In the genomic region with DNA sequence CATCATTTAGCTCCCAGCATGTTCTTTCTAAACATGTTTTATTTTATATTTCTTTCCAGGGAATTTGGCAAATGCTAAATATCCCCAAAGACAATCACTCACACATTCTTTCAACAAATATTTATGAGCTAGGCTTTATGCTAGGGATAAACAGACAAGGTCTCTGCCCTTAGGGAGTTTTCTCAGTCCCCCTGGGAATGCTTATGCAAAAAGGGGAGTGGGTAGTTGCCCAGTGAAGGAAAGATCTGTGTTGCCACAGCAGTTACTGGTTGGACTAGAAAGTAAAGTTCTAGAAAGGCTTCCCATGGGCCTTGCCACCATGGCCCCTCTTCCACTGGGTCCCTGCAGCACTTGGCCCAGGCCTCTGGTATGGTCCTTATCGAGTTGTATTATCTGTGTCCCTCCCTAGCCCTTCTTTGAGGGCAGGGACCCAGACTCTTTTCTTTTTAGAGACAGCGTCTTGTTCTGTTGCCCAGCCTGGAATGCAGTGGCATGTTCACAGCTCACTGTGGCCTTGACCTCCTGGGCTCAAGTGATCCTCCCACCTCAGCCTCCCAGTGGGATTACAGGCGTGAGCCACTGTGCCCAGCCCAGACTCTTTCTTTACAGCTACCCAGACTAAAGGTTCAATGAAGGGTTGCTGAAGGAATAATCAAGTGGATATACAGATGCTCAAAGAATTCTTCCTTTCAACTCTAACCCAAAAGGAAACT, we compare ENCODE assay signal across 22 cellular contexts.
DNase-seq lines count a peak whose midpoint lies in the region; ATAC-seq and TF ChIP-seq lines count a peak whose summit lies in the region.
"Had no signal": no experiment of that assay in that cellular context is flagged by ENCODE, and none has a peak within 500 bp of the region (broad histone marks: within the 10 kb centered on the region; RNA-seq: fewer than 3 reads in every experiment).

No MANE protein-coding gene starts in this region.

- POLR2A ChIA-PET in activated CD4-positive, alpha-beta T cell treated with anti-CD3 and anti-CD28 coated beads, Interleukin-2, amount 10 ng/mL, durations not matched to agents 7 days and 5 days (lab: Charles Lee), result no interaction called here

- no peak for TF ChIP-seq EP300 in transverse colon (IDR thresholded peaks at IDR 0.05; ENCODE audit: low read depth)

- 98% methylated on average over 3 of the region's 3 CpGs; no CpG with 5 or more reads in 1 of the 2 donors for WGBS in transverse colon (ENCODE audit: low coverage in 1 of 2), 2 donors

- H3K4me1 Mint-ChIP-seq in activated CD4-positive, alpha-beta T cell treated with anti-CD3 and anti-CD28 coated beads, Interleukin-2, amount 10 ng/mL, durations not matched to agents 7 days and 5 days, result peaks cover 10% of the 10 kb centered on the region
- peaks cover 19 to 42% (median 25%) of the 10 kb centered on the region in 3 donors for H3K4me1 Mint-ChIP-seq in naive B cell

- peaks cover 10% of the 10 kb centered on the region for H3K36me3 Mint-ChIP-seq in activated CD4-positive, alpha-beta T cell treated with anti-CD3 and anti-CD28 coated beads, Interleukin-2, amount 10 ng/mL, durations not matched to agents 7 days and 5 days (ENCODE audit: low read depth)
- H3K36me3 Mint-ChIP-seq in naive B cell, result peaks cover 6 to 7% of the 10 kb centered on the region in 2 donors

- H3K4me3 Mint-ChIP-seq in activated CD4-positive, alpha-beta T cell treated with anti-CD3 and anti-CD28 coated beads, Interleukin-2, amount 10 ng/mL, durations not matched to agents 7 days and 5 days, result no peak overlapping the region
- H3K4me3 Mint-ChIP-seq in naive B cell, result no peak overlapping the region
- H3K4me3 Mint-ChIP-seq: CD8-positive, alpha-beta T cell had no signal

- peak overlapping the region; percentile 19 for H3K27ac Mint-ChIP-seq in activated CD4-positive, alpha-beta T cell treated with anti-CD3 and anti-CD28 coated beads, Interleukin-2, amount 10 ng/mL, durations not matched to agents 7 days and 5 days
- H3K27ac Mint-ChIP-seq in naive B cell, result peak overlapping the region in 2 of 6 donors; percentile 9 to 38
- H3K27ac Mint-ChIP-seq: CD8-positive, alpha-beta T cell had no signal

- no peak overlapping the region for H3K27ac ChIP-seq in transverse colon
- H3K27ac ChIP-seq: 22Rv1, SJSA1 had no signal

- H3K9me3 Mint-ChIP-seq in activated CD4-positive, alpha-beta T cell treated with anti-CD3 and anti-CD28 coated beads, Interleukin-2, amount 10 ng/mL, durations not matched to agents 7 days and 5 days, result peaks cover 10% of the 10 kb centered on the region
- peaks cover 0 to 14% (median 4%) of the 10 kb centered on the region in 7 donors for H3K9me3 Mint-ChIP-seq in naive B cell
- H3K9me3 Mint-ChIP-seq: CD8-positive, alpha-beta T cell had no signal

- TF ChIP-seq POLR2A in transverse colon (IDR thresholded peaks at IDR 0.05), result no peak

- H3K27me3 Mint-ChIP-seq in activated CD4-positive, alpha-beta T cell treated with anti-CD3 and anti-CD28 coated beads, Interleukin-2, amount 10 ng/mL, durations not matched to agents 7 days and 5 days, result no peaks in the 10 kb centered on the region
- H3K27me3 Mint-ChIP-seq in naive B cell, result no peaks in the 10 kb centered on the region

- peaks cover 5 to 9% of the 10 kb centered on the region in 2 donors for H3K9me3 ChIP-seq in transverse colon

- CTCF ChIA-PET in activated CD4-positive, alpha-beta T cell treated with anti-CD3 and anti-CD28 coated beads, Interleukin-2, amount 10 ng/mL, durations not matched to agents 7 days and 5 days (lab: Charles Lee), result interaction anchor here (1.6 kb wide), 1 partner anchor 15 kb away, joined by 3 read pairs; no protein-coding TSS in a partner anchor

- ATAC-seq in naive B cell (ENCODE audit: low read depth in 2 of 2) (peak; percentile 23 to 27), left colon (no peak)
- ATAC-seq: CD8-positive, alpha-beta T cell; Right ventricle myocardium inferior had no signal

- H3K36me3 ChIP-seq in transverse colon, result peaks cover 0 to 5% (median 0%) of the 10 kb centered on the region in 4 donors
- H3K36me3 ChIP-seq: SJSA1 had no signal

- intact Hi-C loops in left colon (cut with DNase I, micrococcal nuclease) (no loop called here), transverse colon (cut with DNase I; ENCODE audit: low total_unique reads) (no loop called here)

- no peak for TF ChIP-seq CTCF in transverse colon (IDR thresholded peaks at IDR 0.05)

- peaks cover 0 to 16% (median 3%) of the 10 kb centered on the region in 4 donors for H3K4me1 ChIP-seq in transverse colon
- H3K4me1 ChIP-seq: SJSA1 had no signal

- no peak overlapping the region for H3K4me3 ChIP-seq in transverse colon
- H3K4me3 ChIP-seq: SJSA1 had no signal

- H3K27me3 ChIP-seq in transverse colon, result no peaks in the 10 kb centered on the region
- H3K27me3 ChIP-seq: SJSA1 had no signal

- DNase-seq in activated CD4-positive, alpha-beta T cell treated with anti-CD3 and anti-CD28 coated beads, Interleukin-2, amount 10 ng/mL, durations not matched to agents 7 days and 5 days, result no peak
- DNase-seq in activated CD4-positive, alpha-beta T cell treated with anti-CD3 and anti-CD28 coated beads, Interleukin-2, amount 50 U/mL, for 48 hours, result no peak
- peak; percentile 94 for DNase-seq in NCI-H526 treated with DMSO at 0.1 percent for 48 hours (lab: John Stamatoyannopoulos, UW)
- DNase-seq in naive B cell, result peak; percentile 5
- no peak for DNase-seq in left colon
- DNase-seq in transverse colon, result no peak
- no peak for DNase-seq in NCI-H1694 treated with DMSO at 0.1 percent for 48 hours (lab: John Stamatoyannopoulos, UW)
- DNase-seq in NCI-H146 (lab: John Stamatoyannopoulos, UW), result no peak
- DNase-seq: ACHN; C1 segment of cervical spinal cord; CD8-positive, alpha-beta T cell; GOT3; Kasumi-1; NCI-H1048; NCI-H1436 treated with DMSO at 0.1 percent for 48 hours; NCI-H2029 treated with DMSO at 0.1 percent for 48 hours; NCI-H2171; NCI-H345; NCI-H524 had no signal

- in situ Hi-C loops in transverse colon (cut with MboI; ENCODE audit: low pct_ligation_motif_present in 1 of 4, low pct_unique_long_range_greater_than_20kb in 1 of 4, low sequenced_read_pairs in 3 of 4), result no loop called here

Comparison
In these comparisons a context has a peak if more than half of its experiments do, and no peak if none do; other contexts are left out.
1. DNase-seq: peak in NCI-H526 treated with DMSO at 0.1 percent for 48 hours (single experiment) and naive B cell (single experiment); none in activated CD4-positive, alpha-beta T cell treated with anti-CD3 and anti-CD28 coated beads, Interleukin-2, amount 10 ng/mL, durations not matched to agents 7 days and 5 days (single experiment), activated CD4-positive, alpha-beta T cell treated with anti-CD3 and anti-CD28 coated beads, Interleukin-2, amount 50 U/mL, for 48 hours (0 of 2), left colon (0 of 2), transverse colon (single experiment), NCI-H1694 treated with DMSO at 0.1 percent for 48 hours (single experiment) and NCI-H146 (single experiment).